8 cellular contexts compared by ENCODE assay signal in genomic region chr1:203795382-203796222, GRCh38. TPM values are rescaled to one million over a fixed set of nuclear protein-coding genes. Genes with fewer than 3 reads are reported as not detected.
A peak's percentile ranks its signal among the peaks of the same experiment; 100 is the strongest.
DNase-seq lines count a peak whose midpoint lies in the region; ATAC-seq, FAIRE-seq and TF ChIP-seq lines count a peak whose summit lies in the region.

Gene ZBED6, plus strand, starts transcription at chr1:203795623. Its CDS starts 1,900 bp downstream, at chr1:203797523.
Gene ZC3H11A, plus strand, starts transcription at chr1:203795623. Its CDS starts 21,448 bp downstream, at chr1:203817071.

- H3K27ac Mint-ChIP-seq in activated T-cell treated with anti-CD3 and anti-CD28 coated beads, Interleukin-2, amount 50 U/mL, for 72 hours, result peak within 1 kb of the TSS; percentile 95

- WGBS in esophagus muscularis mucosa, result under 1% methylated on average over 55 of the region's 61 CpGs

- peaks cover 48% of the 10 kb centered on the region for H3K4me1 Mint-ChIP-seq in activated T-cell treated with anti-CD3 and anti-CD28 coated beads, Interleukin-2, amount 50 U/mL, for 72 hours (ENCODE audit: low read depth)

- peak within 1 kb of the TSS; percentile 78 to 86 (median 80) for H3K4me3 ChIP-seq in esophagus muscularis mucosa

- H3K4me3 Mint-ChIP-seq in activated T-cell treated with anti-CD3 and anti-CD28 coated beads, Interleukin-2, amount 50 U/mL, for 72 hours, result peak within 1 kb of the TSS; percentile 91 to 98

- ATAC-seq in GM21786 (IDR thresholded peaks at IDR 0.05; ENCODE audit: unreplicated experiment), result peak; percentile 98
- peak; percentile 99 to 100 for ATAC-seq in activated T-cell treated with anti-CD3 and anti-CD28 coated beads, Interleukin-2, amount 50 U/mL, for 72 hours (replicated peaks in 1 of 2)

- H3K27ac ChIP-seq in KOPT-K1 (ENCODE audit: low read depth, low read length, poor library complexity, severe bottlenecking), result peak within 1 kb of the TSS; percentile 85
- peak within 1 kb of the TSS; percentile 94 to 98 (median 96) for H3K27ac ChIP-seq in esophagus muscularis mucosa (replicated peaks in 1 of 4)

- intact Hi-C loops in esophagus muscularis mucosa (cut with DNase I), result no loop called here

- no peak for TF ChIP-seq CTCF in esophagus muscularis mucosa (IDR thresholded peaks at IDR 0.05)

- H3K36me3 ChIP-seq in KOPT-K1 (ENCODE audit: insufficient read depth, low read length) (peaks cover 39% of the 10 kb centered on the region), esophagus muscularis mucosa (peaks cover 0 to 10% (median 3%) of the 10 kb centered on the region in 4 donors)

- peaks cover 2 to 5% of the 10 kb centered on the region in 2 donors for H3K9me3 Mint-ChIP-seq in activated T-cell treated with anti-CD3 and anti-CD28 coated beads, Interleukin-2, amount 50 U/mL, for 72 hours

- H3K4me1 ChIP-seq in esophagus muscularis mucosa, result peaks cover 37 to 49% (median 48%) of the 10 kb centered on the region in 4 donors

- no peaks in the 10 kb centered on the region for H3K27me3 ChIP-seq in esophagus muscularis mucosa

- H3K27me3 Mint-ChIP-seq in activated T-cell treated with anti-CD3 and anti-CD28 coated beads, Interleukin-2, amount 50 U/mL, for 72 hours (ENCODE audit: low read depth), result no peaks in the 10 kb centered on the region

- H3K9me3 ChIP-seq in KOPT-K1 (ENCODE audit: insufficient read depth, low read length, poor library complexity, severe bottlenecking) (no peaks in the 10 kb centered on the region), esophagus muscularis mucosa (no peaks in the 10 kb centered on the region)

- no peak for TF ChIP-seq EP300 in esophagus muscularis mucosa (IDR thresholded peaks at IDR 0.05)

- DNase-seq in DMS53 treated with DMSO at 0.1 percent for 48 hours (lab: John Stamatoyannopoulos, UW; ENCODE audit: unreplicated experiment), result peak; percentile 97
- peak; percentile 95 for DNase-seq in RCC 7860 (ENCODE audit: low spot score)
- DNase-seq in activated T-cell treated with anti-CD3 and anti-CD28 coated beads, Interleukin-2, amount 50 U/mL, for 72 hours, result peak; percentile 98 to 99
- DNase-seq in esophagus muscularis mucosa (ENCODE audit: extremely low spot score), result peak; percentile 100
- peak; percentile 99 for DNase-seq in myocyte (ENCODE audit: low read depth)
- peak; percentile 95 to 99 for DNase-seq in stimulated activated CD8-positive, alpha-beta memory T cell treated with anti-CD3 and anti-CD28 coated beads, Interleukin-7, amount 100 ng/mL, for 48 hours (ENCODE audit: extremely low read depth in 1 of 2, low read depth in 1 of 2)

- peak; percentile 78 for TF ChIP-seq POLR2A in esophagus muscularis mucosa (IDR thresholded peaks at IDR 0.05; ENCODE audit: low read depth)

- FAIRE-seq in RCC 7860 (lab: Jason Lieb, UNC), result peak; percentile 83

- peaks cover 17 to 32% of the 10 kb centered on the region in 2 donors for H3K36me3 Mint-ChIP-seq in activated T-cell treated with anti-CD3 and anti-CD28 coated beads, Interleukin-2, amount 50 U/mL, for 72 hours (ENCODE audit: insufficient read depth in 2 of 2)

RNA-seq across cellular contexts. Expression of gene ZBED6, which starts in this region (rescaled TPM):
- 10 to 100 TPM; 25.6 to 26.6 TPM for total RNA-seq in activated T-cell treated with anti-CD3 and anti-CD28 coated beads, Interleukin-2, amount 50 U/mL, for 72 hours
- 10 to 100 TPM; 13.7 to 20.4 (median 15.0) TPM for total RNA-seq in esophagus muscularis mucosa
- total RNA-seq in myocyte, result 19.6 and 20.6 TPM in 2 replicates
- polyA plus RNA-seq in myocyte (2012), result 5.7 TPM

RNA-seq across cellular contexts. Expression of gene ZC3H11A, which starts in this region (rescaled TPM):
- 100 to 1,000 TPM; 140 to 141 TPM for total RNA-seq in activated T-cell treated with anti-CD3 and anti-CD28 coated beads, Interleukin-2, amount 50 U/mL, for 72 hours
- total RNA-seq in esophagus muscularis mucosa (10 to 100 TPM; 73.2 to 85.6 (median 81.3) TPM), myocyte (100 and 103 TPM in 2 replicates)
- polyA plus RNA-seq in myocyte (2012), result 36.8 TPM

Comparison
In these comparisons a context has a peak if more than half of its experiments do, and no peak if none do; other contexts are left out.
1. Peak in every context shown above with its lines: DNase-seq, ATAC-seq, H3K4me3 ChIP-seq and H3K27ac ChIP-seq.